In the genomic region with DNA sequence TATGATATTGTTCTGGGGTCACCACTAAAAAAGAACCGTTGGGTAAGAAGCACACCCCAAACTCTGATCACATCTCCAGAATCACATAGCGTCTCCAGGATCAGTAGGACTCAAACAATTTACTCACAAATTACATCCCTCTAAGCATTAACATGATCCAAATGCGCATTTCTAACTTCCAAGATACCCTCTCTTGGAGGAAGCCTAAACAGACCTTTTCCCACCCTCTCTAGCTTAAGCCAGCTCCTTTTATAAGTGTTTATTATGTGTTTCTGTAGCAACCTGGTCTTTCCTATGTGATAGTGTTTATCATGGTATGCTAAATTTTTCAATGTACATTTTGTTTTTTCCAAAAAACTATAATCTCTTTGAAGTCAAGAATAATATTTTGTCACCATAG, we compare ENCODE assay signal across 26 cellular contexts.
"Had no signal": no experiment of that assay in that cellular context is flagged by ENCODE, and none has a peak within 500 bp of the region (broad histone marks: within the 10 kb centered on the region; RNA-seq: fewer than 3 reads in every experiment).

No MANE protein-coding gene starts in this region.

- H3K4me1 Mint-ChIP-seq: activated CD4-positive, alpha-beta memory T cell treated with anti-CD3 and anti-CD28 coated beads, Interleukin-2, amount 10 ng/mL, durations not matched to agents 7 days and 5 days; activated CD4-positive, alpha-beta T cell treated with anti-CD3 and anti-CD28 coated beads, Interleukin-2, amount 10 ng/mL, durations not matched to agents 7 days and 5 days; activated naive CD4-positive, alpha-beta T cell treated with anti-CD3 and anti-CD28 coated beads, Interleukin-2, amount 10 ng/mL, durations not matched to agents 7 days and 5 days; activated naive CD8-positive, alpha-beta T cell treated with anti-CD3 and anti-CD28 coated beads, Interleukin-2, amount 10 ng/mL, durations not matched to agents 7 days and 5 days; brain had no signal

- DNase-seq: activated CD4-positive, alpha-beta memory T cell treated with anti-CD3 and anti-CD28 coated beads, Interleukin-2, amount 10 ng/mL, durations not matched to agents 7 days and 5 days; activated CD4-positive, alpha-beta T cell treated with anti-CD3 and anti-CD28 coated beads for 1 hour; activated CD4-positive, alpha-beta T cell treated with anti-CD3 and anti-CD28 coated beads for 4 hours; activated CD4-positive, alpha-beta T cell treated with anti-CD3 and anti-CD28 coated beads, Interleukin-2, amount 10 ng/mL, durations not matched to agents 7 days and 5 days; activated CD4-positive, alpha-beta T cell treated with anti-CD3 and anti-CD28 coated beads, Interleukin-2, amount 50 U/mL, for 4 hours; activated CD8-positive, alpha-beta memory T cell treated with anti-CD3 and anti-CD28 coated beads, Interleukin-2, amount 50 U/mL, for 48 hours; activated gamma-delta T cell; activated naive CD4-positive, alpha-beta T cell; activated naive CD4-positive, alpha-beta T cell treated with anti-CD3 and anti-CD28 coated beads, Interleukin-2, amount 10 ng/mL, durations not matched to agents 7 days and 5 days; activated naive CD8-positive, alpha-beta T cell treated with anti-CD3 and anti-CD28 coated beads, Interleukin-2, amount 10 ng/mL, durations not matched to agents 7 days and 5 days; activated T-cell treated with anti-CD3 and anti-CD28 coated beads for 4 hours; activated T-cell treated with anti-CD3 and anti-CD28 coated beads, Interleukin-2, amount 50 U/mL, for 24 hours; activated T-cell treated with anti-CD3 and anti-CD28 coated beads, Interleukin-2, amount 50 U/mL, for 72 hours; central memory CD4-positive, alpha-beta T cell; cerebellar nuclear complex; colonic mucosa; effector CD8-positive, alpha-beta T cell; foreskin fibroblast; head of caudate nucleus; T-helper 2 cell had no signal

- H3K27me3 Mint-ChIP-seq: activated CD4-positive, alpha-beta memory T cell treated with anti-CD3 and anti-CD28 coated beads, Interleukin-2, amount 10 ng/mL, durations not matched to agents 7 days and 5 days; activated CD4-positive, alpha-beta T cell treated with anti-CD3 and anti-CD28 coated beads, Interleukin-2, amount 10 ng/mL, durations not matched to agents 7 days and 5 days; activated naive CD4-positive, alpha-beta T cell treated with anti-CD3 and anti-CD28 coated beads, Interleukin-2, amount 10 ng/mL, durations not matched to agents 7 days and 5 days; activated naive CD8-positive, alpha-beta T cell treated with anti-CD3 and anti-CD28 coated beads, Interleukin-2, amount 10 ng/mL, durations not matched to agents 7 days and 5 days; activated T-cell treated with anti-CD3 and anti-CD28 coated beads, Interleukin-2, amount 50 U/mL, for 24 hours had no signal

- H3K36me3 Mint-ChIP-seq: activated naive CD4-positive, alpha-beta T cell treated with anti-CD3 and anti-CD28 coated beads, Interleukin-2, amount 10 ng/mL, durations not matched to agents 7 days and 5 days; activated naive CD4-positive, alpha-beta T cell treated with anti-CD3 and anti-CD28 coated beads, Interleukin-2, amount 50 U/mL, for 72 hours; activated naive CD8-positive, alpha-beta T cell treated with anti-CD3 and anti-CD28 coated beads, Interleukin-2, amount 10 ng/mL, durations not matched to agents 7 days and 5 days; brain had no signal

- H3K36me3 ChIP-seq: ascending aorta, breast epithelium, cardiac muscle cell, colonic mucosa had no signal

- H3K4me3 Mint-ChIP-seq: activated CD4-positive, alpha-beta memory T cell treated with anti-CD3 and anti-CD28 coated beads, Interleukin-2, amount 10 ng/mL, durations not matched to agents 7 days and 5 days; activated CD4-positive, alpha-beta T cell treated with anti-CD3 and anti-CD28 coated beads, Interleukin-2, amount 10 ng/mL, durations not matched to agents 7 days and 5 days; activated naive CD4-positive, alpha-beta T cell treated with anti-CD3 and anti-CD28 coated beads, Interleukin-2, amount 10 ng/mL, durations not matched to agents 7 days and 5 days; activated naive CD8-positive, alpha-beta T cell treated with anti-CD3 and anti-CD28 coated beads, Interleukin-2, amount 10 ng/mL, durations not matched to agents 7 days and 5 days; activated T-cell treated with anti-CD3 and anti-CD28 coated beads, Interleukin-2, amount 50 U/mL, for 24 hours; activated T-cell treated with anti-CD3 and anti-CD28 coated beads, Interleukin-2, amount 50 U/mL, for 72 hours; brain had no signal

- H3K27me3 ChIP-seq: ascending aorta, breast epithelium, cardiac muscle cell, colonic mucosa had no signal

- H3K4me1 ChIP-seq: ascending aorta, breast epithelium, colonic mucosa had no signal

- ATAC-seq: activated naive CD4-positive, alpha-beta T cell treated with anti-CD3 and anti-CD28 coated beads, Interleukin-2, amount 50 U/mL, for 72 hours; activated T-cell treated with anti-CD3 and anti-CD28 coated beads, Interleukin-2, amount 50 U/mL, for 72 hours had no signal

- H3K9me3 ChIP-seq: ascending aorta, breast epithelium, colonic mucosa had no signal

- H3K4me3 ChIP-seq: ascending aorta, breast epithelium, cardiac muscle cell, colonic mucosa had no signal

- H3K27ac ChIP-seq: ascending aorta, breast epithelium, cardiac muscle cell, colonic mucosa, epithelial cell of prostate had no signal

- H3K9me3 Mint-ChIP-seq: activated CD4-positive, alpha-beta memory T cell treated with anti-CD3 and anti-CD28 coated beads, Interleukin-2, amount 10 ng/mL, durations not matched to agents 7 days and 5 days; activated T-cell treated with anti-CD3 and anti-CD28 coated beads, Interleukin-2, amount 50 U/mL, for 24 hours; brain had no signal

- H3K27ac Mint-ChIP-seq: activated CD4-positive, alpha-beta memory T cell treated with anti-CD3 and anti-CD28 coated beads, Interleukin-2, amount 10 ng/mL, durations not matched to agents 7 days and 5 days; activated CD4-positive, alpha-beta T cell treated with anti-CD3 and anti-CD28 coated beads, Interleukin-2, amount 10 ng/mL, durations not matched to agents 7 days and 5 days; activated naive CD4-positive, alpha-beta T cell treated with anti-CD3 and anti-CD28 coated beads, Interleukin-2, amount 10 ng/mL, durations not matched to agents 7 days and 5 days; activated naive CD4-positive, alpha-beta T cell treated with anti-CD3 and anti-CD28 coated beads, Interleukin-2, amount 50 U/mL, for 72 hours; activated naive CD8-positive, alpha-beta T cell treated with anti-CD3 and anti-CD28 coated beads, Interleukin-2, amount 10 ng/mL, durations not matched to agents 7 days and 5 days; activated T-cell treated with anti-CD3 and anti-CD28 coated beads, Interleukin-2, amount 50 U/mL, for 24 hours; activated T-cell treated with anti-CD3 and anti-CD28 coated beads, Interleukin-2, amount 50 U/mL, for 72 hours; brain had no signal
